Comparison of ENCODE assay signal across 8 cellular contexts in genomic region chr3:52471371-52472238, GRCh38. TPM values are rescaled to one million over a fixed set of nuclear protein-coding genes. Genes with fewer than 3 reads are reported as not detected.
DNase-seq lines count a peak whose midpoint lies in the region; ATAC-seq and TF ChIP-seq lines count a peak whose summit lies in the region.

No MANE protein-coding gene starts in this region.

- H3K27ac Mint-ChIP-seq in activated naive CD4-positive, alpha-beta T cell treated with anti-CD3 and anti-CD28 coated beads for 36 hours = no peak overlapping the region

- ATAC-seq in left ventricle myocardium superior (peak; percentile 84), HG03097 (IDR thresholded peaks at IDR 0.05; ENCODE audit: low FRiP score, unreplicated experiment) (no peak), GM18519 (IDR thresholded peaks at IDR 0.05; ENCODE audit: low FRiP score, unreplicated experiment) (no peak), GM18909 (IDR thresholded peaks at IDR 0.05; ENCODE audit: poor library complexity, unreplicated experiment) (no peak)

- H3K4me3 ChIP-seq in retinal pigment epithelial cell (ENCODE audit: low read length) = no peak overlapping the region

- H3K4me3 Mint-ChIP-seq in activated naive CD4-positive, alpha-beta T cell treated with anti-CD3 and anti-CD28 coated beads for 36 hours = no peak overlapping the region

- H3K4me1 Mint-ChIP-seq in activated naive CD4-positive, alpha-beta T cell treated with anti-CD3 and anti-CD28 coated beads for 36 hours (ENCODE audit: low read depth) = no peaks in the 10 kb centered on the region

- no peaks in the 10 kb centered on the region for H3K9me3 Mint-ChIP-seq in activated naive CD4-positive, alpha-beta T cell treated with anti-CD3 and anti-CD28 coated beads for 36 hours

- CTCF ChIA-PET in activated naive CD4-positive, alpha-beta T cell treated with anti-CD3 and anti-CD28 coated beads for 36 hours (lab: Charles Lee) = interaction anchor here (0.6 to 1.2 kb wide), 5 partner anchors 13 to 513 kb away, joined by 3 to 4 read pairs (median 4); no protein-coding TSS in a partner anchor

- DNase-seq in COLO668 (lab: John Stamatoyannopoulos, UW; ENCODE audit: unreplicated experiment) (peak; percentile 28), KBM-7 (peak; percentile 77), left ventricle myocardium superior (peak; percentile 89), retinal pigment epithelial cell (ENCODE audit: low read depth) (no peak)
- DNase-seq in activated naive CD4-positive, alpha-beta T cell treated with anti-CD3 and anti-CD28 coated beads for 36 hours = peak; percentile 55

- in situ Hi-C loops in KBM-7 (cut with MboI; ENCODE audit: low pct_unique_long_range_greater_than_20kb, low sequenced_read_pairs) = no loop called here

- peaks cover 15% of the 10 kb centered on the region for H3K36me3 Mint-ChIP-seq in activated naive CD4-positive, alpha-beta T cell treated with anti-CD3 and anti-CD28 coated beads for 36 hours (ENCODE audit: low read depth)

- intact Hi-C loops in activated naive CD4-positive, alpha-beta T cell treated with anti-CD3 and anti-CD28 coated beads for 36 hours (cut with micrococcal nuclease) = loop anchor here (1.0 kb wide), 1 partner anchor 211 kb away; no protein-coding TSS in a partner anchor
- intact Hi-C loops in left ventricle myocardium superior (cut with micrococcal nuclease) = loop anchor here (5.0 kb wide), 1 partner anchor 66 kb away; the partner anchor contains the start of gene UQCC5

- H3K27me3 Mint-ChIP-seq in activated naive CD4-positive, alpha-beta T cell treated with anti-CD3 and anti-CD28 coated beads for 36 hours (ENCODE audit: low read depth) = no peaks in the 10 kb centered on the region

- peak; percentile 75 for TF ChIP-seq CTCF in retinal pigment epithelial cell (conservative IDR thresholded peaks at IDR 0.05; ENCODE audit: low read depth, low read length)

RNA-seq across cellular contexts. Expression of gene NISCH, which starts 16.2 kb away (rescaled TPM):
- 10 to 100 TPM; 50.4 to 52.5 TPM for total RNA-seq in activated naive CD4-positive, alpha-beta T cell treated with anti-CD3 and anti-CD28 coated beads for 36 hours
- 48.3 TPM for total RNA-seq in left ventricle myocardium superior

RNA-seq across cellular contexts. Expression of gene TNNC1, which starts 17.8 kb away (rescaled TPM):
- total RNA-seq in activated naive CD4-positive, alpha-beta T cell treated with anti-CD3 and anti-CD28 coated beads for 36 hours = 1 to 10 TPM; 7.2 to 7.6 TPM
- 8,945 TPM for total RNA-seq in left ventricle myocardium superior

RNA-seq across cellular contexts. Expression of gene STAB1, which starts 23.5 kb away (rescaled TPM):
- under 1 TPM; 0.10 to 0.17 TPM for total RNA-seq in activated naive CD4-positive, alpha-beta T cell treated with anti-CD3 and anti-CD28 coated beads for 36 hours
- 69.7 TPM for total RNA-seq in left ventricle myocardium superior

RNA-seq across cellular contexts. Expression of gene SEMA3G, which starts 26.7 kb away (rescaled TPM):
- total RNA-seq in activated naive CD4-positive, alpha-beta T cell treated with anti-CD3 and anti-CD28 coated beads for 36 hours = not detected
- total RNA-seq in left ventricle myocardium superior = 9.1 TPM

Comparison
In these comparisons a context has a peak if more than half of its experiments do, and no peak if none do; other contexts are left out.
1. RNA of gene TNNC1, which starts 17.8 kb away (total RNA-seq): 8,945 TPM in left ventricle myocardium superior (single experiment); 7.2 to 7.6 TPM in activated naive CD4-positive, alpha-beta T cell treated with anti-CD3 and anti-CD28 coated beads for 36 hours; every median in the first group is over 1,000 times any median in the second.
2. RNA of gene STAB1, which starts 23.5 kb away (total RNA-seq): 69.7 TPM in left ventricle myocardium superior (single experiment); 0.10 to 0.17 TPM in activated naive CD4-positive, alpha-beta T cell treated with anti-CD3 and anti-CD28 coated beads for 36 hours; every median in the first group is over 10 times any median in the second.